ENCODE assay signal across 8 cellular contexts in genomic region chr19:11377237-11377636, GRCh38. TPM values are rescaled to one million over a fixed set of nuclear protein-coding genes. Genes with fewer than 3 reads are reported as not detected.
DNase-seq lines count a peak whose midpoint lies in the region; ATAC-seq and TF ChIP-seq lines count a peak whose summit lies in the region.

No MANE protein-coding gene starts in this region.

- peaks cover 0 to 2% (median 0%) of the 10 kb centered on the region in 7 donors for H3K9me3 Mint-ChIP-seq in CD14-positive monocyte
- H3K9me3 Mint-ChIP-seq in activated naive CD4-positive, alpha-beta T cell treated with anti-CD3 and anti-CD28 coated beads, Interleukin-2, amount 50 U/mL, for 24 hours: no peaks in the 10 kb centered on the region

- H3K4me1 Mint-ChIP-seq in CD14-positive monocyte: peaks cover 34% of the 10 kb centered on the region
- H3K4me1 Mint-ChIP-seq in activated naive CD4-positive, alpha-beta T cell treated with anti-CD3 and anti-CD28 coated beads, Interleukin-2, amount 50 U/mL, for 24 hours: peaks cover 54% of the 10 kb centered on the region

- peak overlapping the region; percentile 2 for H3K27ac ChIP-seq in layer of hippocampus (ENCODE audit: low read depth, low read length)

- H3K27me3 ChIP-seq in layer of hippocampus (ENCODE audit: control insufficient read depth, insufficient read depth, low read length): no peaks in the 10 kb centered on the region

- no peak for TF ChIP-seq CTCF in CD14-positive monocyte (IDR thresholded peaks at IDR 0.05)

- DNase-seq in CD14-positive monocyte (ENCODE audit: low spot score) (peak; percentile 60), germinal center (ENCODE audit: low spot score) (no peak)
- no peak for DNase-seq in Jurkat, Clone E6-1 (ENCODE audit: low read depth, low spot score)
- DNase-seq in activated CD8-positive, alpha-beta memory T cell treated with anti-CD3 and anti-CD28 coated beads for 24 hours: no peak

- intact Hi-C loops in CD14-positive monocyte (cut with micrococcal nuclease): no loop called here

- H3K4me3 ChIP-seq in Jurkat, Clone E6-1 (ENCODE audit: low read length): peak overlapping the region; percentile 7; the same call in 1 of the 2 replicates

- peaks cover 2 to 7% (median 5%) of the 10 kb centered on the region in 3 donors for H3K27me3 Mint-ChIP-seq in CD14-positive monocyte (ENCODE audit: low read depth in 3 of 3)
- peaks cover 5% of the 10 kb centered on the region for H3K27me3 Mint-ChIP-seq in activated naive CD4-positive, alpha-beta T cell treated with anti-CD3 and anti-CD28 coated beads, Interleukin-2, amount 50 U/mL, for 24 hours

- H3K4me3 Mint-ChIP-seq in CD14-positive monocyte: peak overlapping the region; percentile 37 to 61
- H3K4me3 Mint-ChIP-seq in activated naive CD4-positive, alpha-beta T cell treated with anti-CD3 and anti-CD28 coated beads, Interleukin-2, amount 50 U/mL, for 24 hours: peak overlapping the region; percentile 59

- H3K27ac Mint-ChIP-seq in CD14-positive monocyte: no peak overlapping the region
- H3K27ac Mint-ChIP-seq in activated naive CD4-positive, alpha-beta T cell treated with anti-CD3 and anti-CD28 coated beads, Interleukin-2, amount 50 U/mL, for 24 hours: peak overlapping the region; percentile 93

- no peak for ATAC-seq in HG02763 (IDR thresholded peaks at IDR 0.05; ENCODE audit: unreplicated experiment)
- ATAC-seq in GM21737 (IDR thresholded peaks at IDR 0.05; ENCODE audit: unreplicated experiment): no peak

- H3K36me3 Mint-ChIP-seq in CD14-positive monocyte: peaks cover 7 to 15% of the 10 kb centered on the region in 2 donors
- peaks cover 11% of the 10 kb centered on the region for H3K36me3 Mint-ChIP-seq in activated naive CD4-positive, alpha-beta T cell treated with anti-CD3 and anti-CD28 coated beads, Interleukin-2, amount 50 U/mL, for 24 hours

RNA-seq across cellular contexts. Expression of gene SWSAP1, which starts 2.8 kb away (rescaled TPM):
- polyA plus RNA-seq in CD14-positive monocyte: 10 to 100 TPM in 1 of 2 donors, 1 to 10 TPM in 1; 8.7 to 11.5 TPM
- polyA plus RNA-seq in Jurkat, Clone E6-1 (2012; ENCODE audit: insufficient read depth, insufficient read length): 3.2 TPM

RNA-seq across cellular contexts. Expression of gene EPOR, which starts 6.9 kb away (rescaled TPM):
- polyA plus RNA-seq in CD14-positive monocyte: 1 to 10 TPM; 6.8 to 8.2 TPM
- 10.1 TPM for polyA plus RNA-seq in Jurkat, Clone E6-1 (2012; ENCODE audit: insufficient read depth, insufficient read length)

RNA-seq across cellular contexts. Expression of gene PLPPR2, which starts 22.0 kb away (rescaled TPM):
- polyA plus RNA-seq in CD14-positive monocyte: 10 to 100 TPM; 35.0 to 45.5 TPM
- 11.4 TPM for polyA plus RNA-seq in Jurkat, Clone E6-1 (2012; ENCODE audit: insufficient read depth, insufficient read length)

RNA-seq across cellular contexts. Expression of gene CCDC159, which starts 30.9 kb away (rescaled TPM):
- 10 to 100 TPM; 37.1 to 38.3 TPM for polyA plus RNA-seq in CD14-positive monocyte
- polyA plus RNA-seq in Jurkat, Clone E6-1 (2012; ENCODE audit: insufficient read depth, insufficient read length): 30.7 TPM

RNA-seq across cellular contexts. Expression of gene TMEM205, which starts 31.2 kb away (rescaled TPM):
- 100 to 1,000 TPM; 252 to 335 TPM for polyA plus RNA-seq in CD14-positive monocyte
- 90.2 TPM for polyA plus RNA-seq in Jurkat, Clone E6-1 (2012; ENCODE audit: insufficient read depth, insufficient read length)
